Comparison of ENCODE assay signal across 25 cellular contexts in the genomic region with DNA sequence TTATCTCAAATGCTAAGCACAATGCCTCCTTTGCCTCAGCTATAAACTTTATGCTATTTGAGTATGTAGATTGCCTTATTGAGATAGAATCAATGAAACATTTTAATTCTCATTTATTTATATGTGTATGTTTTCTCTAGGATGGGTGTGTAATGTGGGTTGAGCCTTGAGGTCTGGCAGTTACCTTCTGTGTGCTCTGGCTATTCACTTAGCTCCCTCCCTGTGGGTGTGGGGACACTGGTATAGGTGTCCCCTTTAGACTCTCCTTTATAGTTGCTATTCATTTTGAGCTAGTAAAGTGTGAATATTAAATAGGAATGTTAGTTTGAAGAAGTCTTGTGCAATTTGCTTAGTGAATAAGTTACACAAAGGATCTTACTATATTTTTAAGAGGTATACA. TPM values are rescaled to one million over a fixed set of nuclear protein-coding genes. Genes with fewer than 3 reads are reported as not detected.
DNase-seq lines count a peak whose midpoint lies in the region; ATAC-seq, FAIRE-seq and TF ChIP-seq lines count a peak whose summit lies in the region.
"Had no signal": no experiment of that assay in that cellular context is flagged by ENCODE, and none has a peak within 500 bp of the region (broad histone marks: within the 10 kb centered on the region; RNA-seq: fewer than 3 reads in every experiment).

No MANE protein-coding gene starts in this region.

- DNase-seq in kidney: no peak
- DNase-seq in left colon: no peak
- no peak for DNase-seq in stomach
- DNase-seq in NCI-H2196 (lab: John Stamatoyannopoulos, UW; ENCODE audit: unreplicated experiment): no peak
- DNase-seq in natural killer cell: no peak
- DNase-seq in CD4-positive, alpha-beta T cell: no peak
- DNase-seq: 8988T; ACHN; BE2C; C1 segment of cervical spinal cord; Caco-2; Calu3; CD4-positive, CD25-positive, alpha-beta regulatory T cell; CD8-positive, alpha-beta T cell; DMS79 treated with DMSO at 0.1 percent for 48 hours; GF-D8 had no signal

- TF ChIP-seq POLR2A in stomach (IDR thresholded peaks at IDR 0.05): no peak

- intact Hi-C loops in kidney (cut with DNase I) (no loop called here), left colon (cut with DNase I, micrococcal nuclease) (loop anchor here in 1 of 2 donors (10.0 kb wide), 2 partner anchors 140 to 230 kb away; partner anchors contain the start of gene SLC9A2), stomach (cut with DNase I; ENCODE audit: low total_unique reads) (no loop called here), natural killer cell (cut with micrococcal nuclease) (no loop called here)
- intact Hi-C loops in CD4-positive, alpha-beta T cell (cut with DNase I, micrococcal nuclease): loop anchor here in 1 of 2 experiments (5.0 kb wide), 1 partner anchor 143 kb away; the partner anchor contains the start of gene SLC9A2

- H3K9ac ChIP-seq in kidney (ENCODE audit: low read length in 2 of 2): peak overlapping the region in 1 of 2 donors; percentile 35
- H3K9ac ChIP-seq: BLaER1 had no signal

- no peak for TF ChIP-seq EP300 in stomach (IDR thresholded peaks at IDR 0.05)

- H3K36me3 ChIP-seq in kidney (ENCODE audit: control insufficient read depth in 1 of 2, insufficient read depth in 2 of 2, low read length in 2 of 2): no peaks in the 10 kb centered on the region
- no peaks in the 10 kb centered on the region for H3K36me3 ChIP-seq in stomach
- H3K36me3 ChIP-seq: BE2C, BLaER1 had no signal

- peaks cover 3 to 4% of the 10 kb centered on the region in 2 donors for H3K9me3 Mint-ChIP-seq in natural killer cell
- peaks cover 3% of the 10 kb centered on the region for H3K9me3 Mint-ChIP-seq in CD4-positive, alpha-beta T cell

- H3K4me1 ChIP-seq in kidney (ENCODE audit: control insufficient read depth in 1 of 2, insufficient read depth in 1 of 2, low read depth in 1 of 2, low read length in 2 of 2) (peaks cover 0 to 2% of the 10 kb centered on the region in 2 donors), stomach (peaks cover 0 to 28% (median 9%) of the 10 kb centered on the region in 4 donors)
- H3K4me1 ChIP-seq: BE2C, BLaER1 had no signal

- no peak for FAIRE-seq in kidney (lab: Jason Lieb, UNC)
- FAIRE-seq: A204.1, D721Med, G401.6, GM12891, GM19239 had no signal

- peaks cover 0 to 6% (median 0%) of the 10 kb centered on the region in 3 donors for H3K27me3 ChIP-seq in stomach
- H3K27me3 ChIP-seq in CD4-positive, alpha-beta T cell (ENCODE audit: control insufficient read depth, insufficient read depth, low read length): peaks cover 20% of the 10 kb centered on the region
- H3K27me3 ChIP-seq: BE2C, BLaER1 had no signal

- H3K4me1 Mint-ChIP-seq in natural killer cell: no peaks in the 10 kb centered on the region
- no peaks in the 10 kb centered on the region for H3K4me1 Mint-ChIP-seq in CD4-positive, alpha-beta T cell (ENCODE audit: low read depth)
- H3K4me1 Mint-ChIP-seq: CD14-positive monocyte; CD4-positive, CD25-positive, alpha-beta regulatory T cell had no signal

- H3K27ac ChIP-seq in kidney (ENCODE audit: low read depth in 2 of 2, low read length in 2 of 2) (no peak overlapping the region), stomach (peak overlapping the region in 4 of 5 donors; percentile 61 to 76 (median 74))
- H3K27ac ChIP-seq in CD4-positive, alpha-beta T cell (ENCODE audit: low read depth, low read length): no peak overlapping the region
- H3K27ac ChIP-seq: BLaER1 had no signal

- TF ChIP-seq CTCF in kidney (IDR thresholded peaks at IDR 0.05; ENCODE audit: borderline replicate concordance, extremely low read depth, insufficient read depth) (no peak), stomach (IDR thresholded peaks at IDR 0.05) (no peak), natural killer cell (IDR thresholded peaks at IDR 0.05) (no peak)
- no peak for TF ChIP-seq CTCF in CD4-positive, alpha-beta T cell (IDR thresholded peaks at IDR 0.05)

- peak overlapping the region; percentile 24 to 47 for H3K4me3 ChIP-seq in kidney (ENCODE audit: low read length in 2 of 2)
- peak overlapping the region; percentile 26 to 46 (median 36) for H3K4me3 ChIP-seq in stomach
- H3K4me3 ChIP-seq: BLaER1 had no signal

- POLR2A ChIA-PET in CD4-positive, alpha-beta T cell (lab: Charles Lee): no interaction called here

- peak; percentile 72 for ATAC-seq in left colon
- no peak for ATAC-seq in natural killer cell
- ATAC-seq in CD4-positive, alpha-beta T cell (ENCODE audit: poor library complexity): no peak
- ATAC-seq: CD8-positive, alpha-beta T cell had no signal

- no peak overlapping the region for H3K27ac Mint-ChIP-seq in natural killer cell
- no peak overlapping the region for H3K27ac Mint-ChIP-seq in CD4-positive, alpha-beta T cell
- H3K27ac Mint-ChIP-seq: CD14-positive monocyte; CD4-positive, CD25-positive, alpha-beta regulatory T cell; CD8-positive, alpha-beta T cell had no signal

- CTCF ChIA-PET in CD4-positive, alpha-beta T cell (lab: Charles Lee): interaction anchor here (1.0 to 2.6 kb wide), 2 partner anchors 15 to 455 kb away, joined by 3 to 9 read pairs; no protein-coding TSS in a partner anchor

- H3K9me3 ChIP-seq in kidney (ENCODE audit: control insufficient read depth in 1 of 2, low read length in 2 of 2) (peaks cover 0 to 8% of the 10 kb centered on the region in 2 donors), stomach (peaks cover 0 to 4% (median 0%) of the 10 kb centered on the region in 4 donors)
- no peaks in the 10 kb centered on the region for H3K9me3 ChIP-seq in CD4-positive, alpha-beta T cell (ENCODE audit: control insufficient read depth, low read length)
- H3K9me3 ChIP-seq: BE2C, BLaER1, Caco-2 had no signal

- H3K27me3 Mint-ChIP-seq in natural killer cell (ENCODE audit: low read depth in 2 of 2): peaks cover 12 to 15% of the 10 kb centered on the region in 2 donors
- H3K27me3 Mint-ChIP-seq in CD4-positive, alpha-beta T cell: peaks cover 21% of the 10 kb centered on the region

- no peak overlapping the region for H3K4me3 Mint-ChIP-seq in natural killer cell
- no peak overlapping the region for H3K4me3 Mint-ChIP-seq in CD4-positive, alpha-beta T cell
- H3K4me3 Mint-ChIP-seq: CD14-positive monocyte; CD4-positive, CD25-positive, alpha-beta regulatory T cell; CD8-positive, alpha-beta T cell had no signal

- H3K36me3 Mint-ChIP-seq in natural killer cell: peaks cover 10% of the 10 kb centered on the region
- H3K36me3 Mint-ChIP-seq in CD4-positive, alpha-beta T cell (ENCODE audit: low read depth): no peaks in the 10 kb centered on the region
- H3K36me3 Mint-ChIP-seq: CD14-positive monocyte; CD4-positive, CD25-positive, alpha-beta regulatory T cell; CD8-positive, alpha-beta T cell had no signal

RNA-seq across cellular contexts. Expression of gene SLC9A4, which starts 1.8 kb away (rescaled TPM):
- total RNA-seq in kidney (2.8 TPM), left colon (under 1 TPM; 0.09 to 0.34 TPM), stomach (100 to 1,000 TPM in 3 of 5 donors, 10 to 100 TPM in 1, not detected in 1; 92.4 to 143 (median 117) TPM), natural killer cell (under 1 TPM in 2 of 3 donors, not detected in 1; 0.19 to 0.38 TPM)
- polyA plus RNA-seq in kidney (ENCODE audit: insufficient read depth, low read depth, low replicate concordance) (10.3 TPM), stomach (10 to 100 TPM in 1 of 3 donors, 1 to 10 TPM in 2; 4.7 to 18.0 (median 8.9) TPM)
- total RNA-seq in CD4-positive, alpha-beta T cell: not detected
- total RNA-seq: CD4-positive, CD25-positive, alpha-beta regulatory T cell; CD8-positive, alpha-beta T cell had no signal
- polyA plus RNA-seq: AG04450; CD14-positive monocyte; CD4-positive, CD25-positive, alpha-beta regulatory T cell had no signal

RNA-seq across cellular contexts. Expression of gene IL18RAP, which starts 51.8 kb away (rescaled TPM):
- total RNA-seq in kidney (2.0 TPM), left colon (1 to 10 TPM in 1 of 2 donors, under 1 TPM in 1; 0.52 to 2.4 TPM), stomach (10 to 100 TPM in 2 of 5 donors, 1 to 10 TPM in 2, not detected in 1; 1.8 to 33.3 (median 10.4) TPM), natural killer cell (100 to 1,000 TPM; 136 to 309 (median 203) TPM)
- polyA plus RNA-seq in kidney (ENCODE audit: insufficient read depth, low read depth, low replicate concordance) (not detected), stomach (1 to 10 TPM in 2 of 3 donors, under 1 TPM in 1; 0.50 to 1.7 (median 1.2) TPM)
- 1 to 10 TPM; 2.3 to 2.6 TPM for total RNA-seq in CD4-positive, alpha-beta T cell
- total RNA-seq: A673, Caco-2, Calu3 had no signal
- polyA plus RNA-seq: CD14-positive monocyte had no signal

Comparison
In these comparisons a context has a peak if more than half of its experiments do, and no peak if none do; other contexts are left out.
1. H3K27ac ChIP-seq: peak in stomach (4 of 5); none in kidney (0 of 2) and CD4-positive, alpha-beta T cell (single experiment).
2. RNA of gene IL18RAP, which starts 51.8 kb away (total RNA-seq): 136 to 309 TPM in natural killer cell; 1.8 to 33.3 TPM in stomach, 2.3 to 2.6 TPM in CD4-positive, alpha-beta T cell, 0.52 to 2.4 TPM in left colon and 2.0 TPM in kidney (single experiment); every median in the first group is over 4 times any median in the second.